17 cellular contexts compared by ENCODE assay signal in the genomic region with DNA sequence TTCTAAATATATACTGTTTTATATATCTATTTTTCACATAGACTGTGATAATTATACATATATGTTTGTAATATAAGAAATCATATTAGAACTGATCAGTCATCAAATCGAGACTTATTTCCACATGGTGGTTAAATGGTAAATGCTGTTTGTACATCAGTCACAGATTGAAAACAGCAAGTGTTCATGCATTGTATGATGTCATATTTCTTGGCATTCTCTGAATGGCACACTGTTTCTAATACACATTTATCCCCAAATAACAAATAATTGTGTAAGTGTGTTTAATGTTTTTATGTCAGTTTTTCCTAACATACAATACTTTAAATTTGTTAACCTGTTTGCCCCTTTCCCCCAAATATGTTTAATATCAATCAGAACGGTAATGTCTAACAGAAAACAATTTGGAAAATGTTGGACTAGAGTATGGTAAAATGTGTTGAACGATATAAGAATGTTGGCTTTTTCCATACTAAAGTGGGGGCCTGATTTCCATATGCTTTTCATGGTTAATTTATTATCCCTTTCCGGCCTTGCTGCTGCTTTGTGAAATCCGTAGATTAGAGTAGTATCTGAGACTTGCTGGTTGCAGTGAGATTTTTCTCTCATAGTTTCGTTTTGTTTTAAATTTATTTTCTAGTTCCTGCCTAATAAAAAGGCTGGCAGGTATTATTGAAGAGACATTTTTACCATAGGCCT. TPM values are rescaled to one million over a fixed set of nuclear protein-coding genes. Genes with fewer than 3 reads are reported as not detected.
DNase-seq lines count a peak whose midpoint lies in the region; TF ChIP-seq lines count a peak whose summit lies in the region.
"Had no signal": no experiment of that assay in that cellular context is flagged by ENCODE, and none has a peak within 500 bp of the region (broad histone marks: within the 10 kb centered on the region; RNA-seq: fewer than 3 reads in every experiment).

No MANE protein-coding gene starts in this region.

- peaks cover 82% of the 10 kb centered on the region for H3K4me1 ChIP-seq in A673 (ENCODE audit: insufficient read depth, low read length, poor library complexity, severe bottlenecking)
- H3K4me1 ChIP-seq in CD8-positive, alpha-beta memory T cell (ENCODE audit: insufficient read depth, low read length): peaks cover 40% of the 10 kb centered on the region
- no peaks in the 10 kb centered on the region for H3K4me1 ChIP-seq in neural progenitor cell

- intact Hi-C loops in A673 (cut with micrococcal nuclease; ENCODE audit: unreplicated experiment): no loop called here

- peaks cover 0 to 2% (median 0%) of the 10 kb centered on the region in 5 donors for H3K9me3 Mint-ChIP-seq in CD8-positive, alpha-beta memory T cell
- no peaks in the 10 kb centered on the region for H3K9me3 Mint-ChIP-seq in nephron
- H3K9me3 Mint-ChIP-seq in neural progenitor cell: no peaks in the 10 kb centered on the region
- H3K9me3 Mint-ChIP-seq: activated naive CD4-positive, alpha-beta T cell treated with anti-CD3 and anti-CD28 coated beads, Interleukin-2, amount 50 U/mL, for 72 hours had no signal

- BruUV-seq in A673 (replicated peaks; lab: Mats Ljungman, UMichigan): no TSS peak

- H3K4me2 ChIP-seq in neural progenitor cell: no peak overlapping the region

- H3K27ac ChIP-seq in A673 (ENCODE audit: low read depth, low read length, poor library complexity, severe bottlenecking) (peak overlapping the region; percentile 88), neural progenitor cell (no peak overlapping the region)
- no peak overlapping the region for H3K27ac ChIP-seq in CD8-positive, alpha-beta memory T cell (ENCODE audit: low read depth, low read length)
- H3K27ac ChIP-seq: coronary artery, gastroesophageal sphincter had no signal

- peaks cover 61% of the 10 kb centered on the region for H3K79me2 ChIP-seq in neural progenitor cell (ENCODE audit: low read depth)

- H3K4me1 Mint-ChIP-seq in CD8-positive, alpha-beta memory T cell: peaks cover 76 to 89% (median 86%) of the 10 kb centered on the region in 3 donors
- H3K4me1 Mint-ChIP-seq in nephron (peaks cover 60% of the 10 kb centered on the region), neural progenitor cell (no peaks in the 10 kb centered on the region)

- H3K9me3 ChIP-seq in A673 (ENCODE audit: low read depth, low read length, poor library complexity, severe bottlenecking) (no peaks in the 10 kb centered on the region), neural progenitor cell (ENCODE audit: low read depth) (no peaks in the 10 kb centered on the region)
- no peaks in the 10 kb centered on the region for H3K9me3 ChIP-seq in CD8-positive, alpha-beta memory T cell (ENCODE audit: low read length)
- H3K9me3 ChIP-seq: gastroesophageal sphincter had no signal

- H2AFZ ChIP-seq in neural progenitor cell (replicated peaks): no peak overlapping the region

- H3K27me3 ChIP-seq in A673 (replicated peaks; ENCODE audit: insufficient read depth, low read depth, low read length, poor library complexity) (no peaks in the 10 kb centered on the region), neural progenitor cell (no peaks in the 10 kb centered on the region)
- H3K27me3 ChIP-seq in CD8-positive, alpha-beta memory T cell (ENCODE audit: insufficient read depth, low read length, poor library complexity, severe bottlenecking): no peaks in the 10 kb centered on the region
- H3K27me3 ChIP-seq: gastroesophageal sphincter had no signal

- H3K4me3 Mint-ChIP-seq in CD8-positive, alpha-beta memory T cell: peak overlapping the region in 2 of 7 donors; percentile 5 to 9
- peak overlapping the region in 2 of 3 experiments; percentile 26 to 44 for H3K4me3 Mint-ChIP-seq in nephron
- no peak overlapping the region for H3K4me3 Mint-ChIP-seq in neural progenitor cell

- H3K9ac ChIP-seq in neural progenitor cell: no peak overlapping the region

- no peak for TF ChIP-seq CTCF in A673 (conservative IDR thresholded peaks at IDR 0.05; ENCODE audit: low read depth, low read length)
- TF ChIP-seq CTCF in cardiac fibroblast (IDR thresholded peaks at IDR 0.05; ENCODE audit: low read depth, low read length): no peak
- TF ChIP-seq CTCF in nephron (IDR thresholded peaks at IDR 0.05; ENCODE audit: unreplicated experiment in 3 of 3): no peak
- TF ChIP-seq CTCF in GM10266 (IDR thresholded peaks at IDR 0.05; ENCODE audit: control insufficient read depth, insufficient read depth, low read depth, missing control alignments): no peak
- no peak for TF ChIP-seq CTCF in neural progenitor cell (IDR thresholded peaks at IDR 0.05)

- peaks cover 0 to 31% (median 6%) of the 10 kb centered on the region in 3 donors for H3K36me3 Mint-ChIP-seq in CD8-positive, alpha-beta memory T cell
- H3K36me3 Mint-ChIP-seq in nephron (ENCODE audit: low read depth) (peaks cover 5% of the 10 kb centered on the region), neural progenitor cell (no peaks in the 10 kb centered on the region)
- H3K36me3 Mint-ChIP-seq: activated naive CD4-positive, alpha-beta T cell treated with anti-CD3 and anti-CD28 coated beads, Interleukin-2, amount 50 U/mL, for 72 hours had no signal

- DNase-seq in A673 (ENCODE audit: low spot score): peak; percentile 80
- no peak for DNase-seq in CD8-positive, alpha-beta memory T cell
- DNase-seq in cardiac fibroblast (ENCODE audit: low read depth in 2 of 2): peak; percentile 18 to 20
- no peak for DNase-seq in middle frontal gyrus (ENCODE audit: extremely low spot score, low spot score)
- DNase-seq in GM10266 (ENCODE audit: extremely low spot score): no peak
- no peak for DNase-seq in neural progenitor cell (ENCODE audit: low spot score)
- DNase-seq: KG1; NCI-H2029; NCI-H524; occipital lobe; Right ventricle myocardium superior; stimulated activated CD4-positive, alpha-beta T cell treated with anti-CD3 and anti-CD28 coated beads, Interleukin-2, amount 100 ng/mL, for 48 hours had no signal

- H3K27ac Mint-ChIP-seq in CD8-positive, alpha-beta memory T cell: peak overlapping the region in 5 of 8 donors; percentile 6 to 59 (median 26)
- H3K27ac Mint-ChIP-seq in nephron (peak overlapping the region; percentile 62 to 87 (median 85)), neural progenitor cell (no peak overlapping the region)

- H3K36me3 ChIP-seq in A673 (ENCODE audit: insufficient read depth, low read length, poor library complexity, severe bottlenecking) (no peaks in the 10 kb centered on the region), neural progenitor cell (no peaks in the 10 kb centered on the region)
- H3K36me3 ChIP-seq in CD8-positive, alpha-beta memory T cell (ENCODE audit: insufficient read depth, low read length): no peaks in the 10 kb centered on the region
- H3K36me3 ChIP-seq: gastroesophageal sphincter had no signal

- H4K20me1 ChIP-seq in neural progenitor cell (ENCODE audit: low read depth): no peaks in the 10 kb centered on the region

- no peaks in the 10 kb centered on the region for H3F3A ChIP-seq in neural progenitor cell (ENCODE audit: low read depth)

- no peaks in the 10 kb centered on the region for H3K27me3 Mint-ChIP-seq in CD8-positive, alpha-beta memory T cell
- H3K27me3 Mint-ChIP-seq in nephron (ENCODE audit: low read depth) (no peaks in the 10 kb centered on the region), neural progenitor cell (ENCODE audit: insufficient read depth, low read depth) (no peaks in the 10 kb centered on the region)
- H3K27me3 Mint-ChIP-seq: brain had no signal

- CTCF ChIA-PET in A673 (lab: Charles Lee): no interaction called here
- CTCF ChIA-PET in CD8-positive, alpha-beta memory T cell (lab: Charles Lee): no interaction called here

- POLR2A ChIA-PET in A673 (lab: Charles Lee; ENCODE audit: low non-redundant PET): no interaction called here
- POLR2A ChIA-PET in CD8-positive, alpha-beta memory T cell (lab: Charles Lee): no interaction called here

- peak overlapping the region; percentile 36 for H3K4me3 ChIP-seq in A673 (ENCODE audit: low read depth, low read length, poor library complexity, severe bottlenecking)
- no peak overlapping the region for H3K4me3 ChIP-seq in CD8-positive, alpha-beta memory T cell (ENCODE audit: low read length)
- no peak overlapping the region for H3K4me3 ChIP-seq in cardiac fibroblast (replicated peaks in 1 of 2; ENCODE audit: low read depth in 2 of 2, low read length in 2 of 2)
- H3K4me3 ChIP-seq in neural progenitor cell: no peak overlapping the region
- H3K4me3 ChIP-seq: coronary artery, gastroesophageal sphincter had no signal

RNA-seq across cellular contexts. Expression of a gene that starts 23.6 kb away (rescaled TPM):
- total RNA-seq in A673 (2021): 95.5 and 110 TPM in 2 replicates
- 10 to 100 TPM; 68.2 to 71.1 TPM for total RNA-seq in CD8-positive, alpha-beta memory T cell
- polyA plus RNA-seq in CD8-positive, alpha-beta memory T cell: 123 TPM
- 42.6 and 66.6 TPM in 2 replicates for total RNA-seq in neural progenitor cell (ENCODE audit: low replicate concordance)

Comparison
In these comparisons a context has a peak if more than half of its experiments do, and no peak if none do; other contexts are left out.
1. DNase-seq: peak in A673 (single experiment) and cardiac fibroblast (2 of 2); none in CD8-positive, alpha-beta memory T cell (0 of 5), middle frontal gyrus (single experiment), GM10266 (single experiment) and neural progenitor cell (single experiment).